Comparison of ENCODE assay signal across 23 cellular contexts in the genomic region with DNA sequence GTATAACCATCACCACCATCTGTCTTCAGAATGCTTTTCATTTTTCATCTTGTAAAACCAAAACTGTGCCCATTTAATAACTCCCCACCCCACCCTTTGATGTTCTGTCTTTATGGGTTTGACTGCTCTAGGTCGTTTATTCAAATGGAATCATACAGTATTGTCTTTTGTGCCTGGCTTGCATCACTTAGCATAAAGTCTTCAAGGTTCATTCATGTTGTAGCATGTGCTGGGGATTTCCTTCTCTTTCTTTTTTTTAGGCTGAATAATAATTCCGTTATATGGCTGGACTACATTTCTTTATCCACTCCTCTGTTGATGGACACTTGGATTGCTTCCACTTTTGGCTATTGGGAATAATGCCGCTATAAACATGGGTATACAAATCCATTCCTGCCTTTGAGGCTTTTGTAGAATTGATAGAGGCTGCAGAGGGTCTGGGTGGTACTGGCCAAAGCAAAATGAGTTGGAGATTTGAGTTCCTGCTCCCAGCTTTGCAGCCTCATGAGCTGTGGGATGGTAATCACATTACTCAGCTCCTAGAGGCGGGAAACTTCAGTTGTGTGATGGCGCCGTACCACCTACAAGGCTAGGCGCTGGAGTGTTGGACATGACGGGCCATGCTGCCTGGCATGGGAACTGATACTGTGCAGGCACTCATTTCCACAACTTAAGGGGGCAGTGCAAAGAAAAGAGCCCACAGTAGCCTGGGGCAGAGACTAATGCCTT.
"Had no signal": no experiment of that assay in that cellular context is flagged by ENCODE, and none has a peak within 500 bp of the region (broad histone marks: within the 10 kb centered on the region; RNA-seq: fewer than 3 reads in every experiment).

No MANE protein-coding gene starts in this region.

- H3K36me3 ChIP-seq: thoracic aorta had no signal

- DNase-seq: activated CD4-positive, alpha-beta T cell treated with anti-CD3 and anti-CD28 coated beads, Interleukin-2, amount 10 ng/mL, durations not matched to agents 7 days and 5 days; activated CD4-positive, CD25-positive, alpha-beta regulatory T cell treated with anti-CD3 and anti-CD28 coated beads, Interleukin-2, amount 50 U/mL, for 72 hours; activated CD8-positive, alpha-beta T cell treated with anti-CD3 and anti-CD28 coated beads, Interleukin-2, amount 10 ng/mL, durations not matched to agents 7 days and 5 days; aorta; cerebellar nuclear complex; cortex of kidney; effector CD4-positive, alpha-beta T cell; heart left ventricle; left cardiac atrium; naive B cell; occipital lobe; retina; spleen; stimulated activated CD4-positive, alpha-beta T cell treated with anti-CD3 and anti-CD28 coated beads, Interleukin-4, amount 100 ng/mL, for 1 hour; stimulated activated naive CD4-positive, alpha-beta T cell; upper lobe of left lung had no signal

- FAIRE-seq: endometrium, islet of Langerhans had no signal

- H3K9me3 ChIP-seq: heart left ventricle, spleen, thoracic aorta, upper lobe of left lung had no signal

- ATAC-seq: activated CD8-positive, alpha-beta T cell treated with anti-CD3 and anti-CD28 coated beads, Interleukin-2, amount 10 ng/mL, durations not matched to agents 7 days and 5 days; activated naive CD4-positive, alpha-beta T cell treated with anti-CD3 and anti-CD28 coated beads, Interleukin-2, amount 50 U/mL, for 72 hours; activated T-helper 17 cell treated with anti-CD3 and anti-CD28 coated beads, Interleukin-2, amount 50 U/mL, for 72 hours; heart left ventricle; left cardiac atrium; SK-N-SH treated with all-trans-retinoic acid at 6 μM for 48 hours had no signal

- H3K27me3 ChIP-seq: heart left ventricle, spleen, upper lobe of left lung had no signal

- H3K27ac ChIP-seq: spleen, thoracic aorta, upper lobe of left lung, VCaP had no signal

- H3K4me3 ChIP-seq: heart left ventricle, spleen, thoracic aorta, upper lobe of left lung had no signal
